Comparison of ENCODE assay signal across 1 cellular context in the genomic region with DNA sequence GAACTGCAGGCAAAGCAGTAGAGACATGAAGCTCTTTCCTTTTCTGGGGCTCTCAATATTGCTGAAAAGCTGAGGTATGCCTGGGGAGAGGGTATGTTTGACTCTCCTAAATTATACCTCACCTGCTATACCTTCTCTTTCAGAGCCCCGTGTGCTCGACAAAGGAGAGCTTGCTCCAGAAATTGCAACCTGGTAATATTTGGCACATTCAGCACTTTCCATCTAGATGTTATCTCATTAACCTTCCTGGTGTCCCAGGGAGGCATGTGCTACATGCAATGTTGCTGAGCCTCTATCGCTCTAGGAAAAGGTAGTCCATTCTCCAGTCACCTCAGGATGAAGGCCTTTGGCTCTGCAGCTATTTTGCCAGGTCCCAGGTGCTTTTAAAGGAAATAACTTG.
TF ChIP-seq lines count a peak whose summit lies in the region.

No MANE protein-coding gene starts in this region.

TF ChIP-seq in SK-N-SH, 30 proteins besides CTCF, POLR2A, EP300 and RAD21 (continued from another document):
- peak; percentile 42; the same call in 1 of the 2 replicates for TF ChIP-seq GATA2 (CRISPR knock-in tag; IDR thresholded peaks at IDR 0.05)
TF ChIP-seq in SK-N-SH: peak in this region for 1.
